Comparison of ENCODE assay signal across 1 cellular context in the genomic region with DNA sequence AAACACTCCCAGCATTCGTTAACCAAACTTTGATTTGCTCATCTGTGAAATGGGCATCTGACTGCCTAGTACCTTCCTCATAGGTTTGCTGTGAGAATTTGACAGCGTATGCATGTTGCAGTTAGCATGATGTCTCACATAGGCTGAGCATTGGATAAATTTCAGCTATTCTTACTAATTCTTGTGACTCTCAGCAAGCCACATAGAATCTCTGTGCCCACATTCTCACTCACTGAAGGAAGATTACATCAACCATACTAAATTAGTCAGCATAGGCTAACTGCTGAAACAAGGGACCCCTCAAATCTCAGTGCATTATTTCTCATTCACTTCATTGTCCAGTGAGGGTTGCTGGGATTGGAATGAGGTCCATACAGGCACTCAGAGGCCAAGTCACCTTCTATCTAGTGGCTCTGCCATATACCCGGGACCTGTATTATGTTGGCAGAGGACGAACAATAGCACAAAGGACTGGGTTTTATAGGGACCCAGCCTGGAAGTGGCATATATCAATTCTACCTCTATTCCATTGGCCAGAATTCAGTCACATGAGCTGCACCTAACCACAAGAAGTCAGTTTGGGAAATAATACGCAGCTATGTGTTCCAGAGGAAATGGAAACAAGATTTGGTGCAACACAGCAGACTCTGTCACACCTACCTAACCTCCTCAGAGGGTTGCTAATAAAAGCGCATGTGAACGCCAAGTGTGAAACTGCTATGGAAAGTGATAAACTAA.
TF ChIP-seq lines count a peak whose summit lies in the region.

No MANE protein-coding gene starts in this region.

TF ChIP-seq in GM12878, 131 proteins besides CTCF, POLR2A, EP300 and RAD21 (continued from another document):
- no peak for TF ChIP-seq ZBTB4 (CRISPR knock-in tag; IDR thresholded peaks at IDR 0.05)
- TF ChIP-seq BHLHE40 (IDR thresholded peaks at IDR 0.05; ENCODE audit: borderline replicate concordance in 1 of 2, low read depth in 2 of 2, low read length in 1 of 2) = peak in 1 of 2 experiments; percentile 35; a peak in 1 of 4 replicates
- no peak for TF ChIP-seq SP1 (IDR thresholded peaks at IDR 0.05; ENCODE audit: low read depth, low read length)
- TF ChIP-seq ZBTB33 (IDR thresholded peaks at IDR 0.05) = no peak
- no peak for TF ChIP-seq BRCA1 (IDR thresholded peaks at IDR 0.05; ENCODE audit: low read depth, low read length)
- no peak for TF ChIP-seq CHD1 (IDR thresholded peaks at IDR 0.05; ENCODE audit: low read depth, low read length)
- TF ChIP-seq HDAC2 (IDR thresholded peaks at IDR 0.05) = no peak
- no peak for TF ChIP-seq USF1 (IDR thresholded peaks at IDR 0.05; ENCODE audit: borderline replicate concordance, extremely low read length, insufficient read depth, low read depth, low read length)
- TF ChIP-seq IRF4 (IDR thresholded peaks at IDR 0.05; ENCODE audit: low read depth, low read length) = no peak
- TF ChIP-seq, protein P1, sequence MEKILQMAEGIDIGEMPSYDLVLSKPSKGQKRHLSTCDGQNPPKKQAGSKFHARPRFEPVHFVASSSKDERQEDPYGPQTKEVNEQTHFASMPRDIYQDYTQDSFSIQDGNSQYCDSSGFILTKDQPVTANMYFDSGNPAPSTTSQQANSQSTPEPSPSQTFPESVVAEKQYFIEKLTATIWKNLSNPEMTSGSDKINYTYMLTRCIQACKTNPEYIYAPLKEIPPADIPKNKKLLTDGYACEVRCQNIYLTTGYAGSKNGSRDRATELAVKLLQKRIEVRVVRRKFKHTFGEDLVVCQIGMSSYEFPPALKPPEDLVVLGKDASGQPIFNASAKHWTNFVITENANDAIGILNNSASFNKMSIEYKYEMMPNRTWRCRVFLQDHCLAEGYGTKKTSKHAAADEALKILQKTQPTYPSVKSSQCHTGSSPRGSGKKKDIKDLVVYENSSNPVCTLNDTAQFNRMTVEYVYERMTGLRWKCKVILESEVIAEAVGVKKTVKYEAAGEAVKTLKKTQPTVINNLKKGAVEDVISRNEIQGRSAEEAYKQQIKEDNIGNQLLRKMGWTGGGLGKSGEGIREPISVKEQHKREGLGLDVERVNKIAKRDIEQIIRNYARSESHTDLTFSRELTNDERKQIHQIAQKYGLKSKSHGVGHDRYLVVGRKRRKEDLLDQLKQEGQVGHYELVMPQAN (conservative IDR thresholded peaks at IDR 0.05) = no peak
- no peak for TF ChIP-seq E2F4 (IDR thresholded peaks at IDR 0.05; ENCODE audit: low read depth, low read length)
- no peak for TF ChIP-seq KDM1A (IDR thresholded peaks at IDR 0.05; ENCODE audit: borderline replicate concordance)
- TF ChIP-seq, protein P2, sequence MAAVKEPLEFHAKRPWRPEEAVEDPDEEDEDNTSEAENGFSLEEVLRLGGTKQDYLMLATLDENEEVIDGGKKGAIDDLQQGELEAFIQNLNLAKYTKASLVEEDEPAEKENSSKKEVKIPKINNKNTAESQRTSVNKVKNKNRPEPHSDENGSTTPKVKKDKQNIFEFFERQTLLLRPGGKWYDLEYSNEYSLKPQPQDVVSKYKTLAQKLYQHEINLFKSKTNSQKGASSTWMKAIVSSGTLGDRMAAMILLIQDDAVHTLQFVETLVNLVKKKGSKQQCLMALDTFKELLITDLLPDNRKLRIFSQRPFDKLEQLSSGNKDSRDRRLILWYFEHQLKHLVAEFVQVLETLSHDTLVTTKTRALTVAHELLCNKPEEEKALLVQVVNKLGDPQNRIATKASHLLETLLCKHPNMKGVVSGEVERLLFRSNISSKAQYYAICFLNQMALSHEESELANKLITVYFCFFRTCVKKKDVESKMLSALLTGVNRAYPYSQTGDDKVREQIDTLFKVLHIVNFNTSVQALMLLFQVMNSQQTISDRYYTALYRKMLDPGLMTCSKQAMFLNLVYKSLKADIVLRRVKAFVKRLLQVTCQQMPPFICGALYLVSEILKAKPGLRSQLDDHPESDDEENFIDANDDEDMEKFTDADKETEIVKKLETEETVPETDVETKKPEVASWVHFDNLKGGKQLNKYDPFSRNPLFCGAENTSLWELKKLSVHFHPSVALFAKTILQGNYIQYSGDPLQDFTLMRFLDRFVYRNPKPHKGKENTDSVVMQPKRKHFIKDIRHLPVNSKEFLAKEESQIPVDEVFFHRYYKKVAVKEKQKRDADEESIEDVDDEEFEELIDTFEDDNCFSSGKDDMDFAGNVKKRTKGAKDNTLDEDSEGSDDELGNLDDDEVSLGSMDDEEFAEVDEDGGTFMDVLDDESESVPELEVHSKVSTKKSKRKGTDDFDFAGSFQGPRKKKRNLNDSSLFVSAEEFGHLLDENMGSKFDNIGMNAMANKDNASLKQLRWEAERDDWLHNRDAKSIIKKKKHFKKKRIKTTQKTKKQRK (IDR thresholded peaks at IDR 0.05; ENCODE audit: low read depth, low read length) = no peak
- TF ChIP-seq SIX5 (IDR thresholded peaks at IDR 0.05; ENCODE audit: low read depth, low read length, severe bottlenecking) = no peak
- TF ChIP-seq POLR2AphosphoS2 (IDR thresholded peaks at IDR 0.05; ENCODE audit: low read depth, low read length) = no peak
- no peak; the same call in 1 of the 2 replicates for TF ChIP-seq IKZF1 (conservative IDR thresholded peaks at IDR 0.05)
- no peak for TF ChIP-seq SREBF2 (IDR thresholded peaks at IDR 0.05; ENCODE audit: low read length)
- no peak for TF ChIP-seq LARP7 (IDR thresholded peaks at IDR 0.05)
- TF ChIP-seq RELB (IDR thresholded peaks at IDR 0.05; ENCODE audit: low read depth) = no peak
- TF ChIP-seq SUZ12 (IDR thresholded peaks at IDR 0.05; ENCODE audit: unreplicated experiment) = no peak
- TF ChIP-seq NBN (IDR thresholded peaks at IDR 0.05) = no peak
- no peak for TF ChIP-seq TAF1 (IDR thresholded peaks at IDR 0.05; ENCODE audit: borderline replicate concordance, low read depth, low read length)
- peak; percentile 43 for TF ChIP-seq BCL3 (IDR thresholded peaks at IDR 0.05; ENCODE audit: borderline replicate concordance, insufficient read depth, low read depth, low read length, poor library complexity, severe bottlenecking)
- TF ChIP-seq YY1 (IDR thresholded peaks at IDR 0.05; ENCODE audit: low read depth, low read length) = no peak
- peak; percentile 21; the same call in 1 of the 2 replicates for TF ChIP-seq RAD51 (IDR thresholded peaks at IDR 0.05)
- TF ChIP-seq IKZF2 (IDR thresholded peaks at IDR 0.05) = peak; percentile 13 to 34; a peak in 1 of 4 replicates
- TF ChIP-seq PML (IDR thresholded peaks at IDR 0.05; ENCODE audit: low read length) = no peak
- peak; percentile 31 for TF ChIP-seq MEF2B (IDR thresholded peaks at IDR 0.05; ENCODE audit: partially characterized antibody, poor library complexity, severe bottlenecking)
- no peak for TF ChIP-seq TBL1XR1 (IDR thresholded peaks at IDR 0.05; ENCODE audit: low read depth, low read length)
- TF ChIP-seq ZNF274 (IDR thresholded peaks at IDR 0.05; ENCODE audit: insufficient read depth, insufficient read length) = no peak
- TF ChIP-seq, protein P3, sequence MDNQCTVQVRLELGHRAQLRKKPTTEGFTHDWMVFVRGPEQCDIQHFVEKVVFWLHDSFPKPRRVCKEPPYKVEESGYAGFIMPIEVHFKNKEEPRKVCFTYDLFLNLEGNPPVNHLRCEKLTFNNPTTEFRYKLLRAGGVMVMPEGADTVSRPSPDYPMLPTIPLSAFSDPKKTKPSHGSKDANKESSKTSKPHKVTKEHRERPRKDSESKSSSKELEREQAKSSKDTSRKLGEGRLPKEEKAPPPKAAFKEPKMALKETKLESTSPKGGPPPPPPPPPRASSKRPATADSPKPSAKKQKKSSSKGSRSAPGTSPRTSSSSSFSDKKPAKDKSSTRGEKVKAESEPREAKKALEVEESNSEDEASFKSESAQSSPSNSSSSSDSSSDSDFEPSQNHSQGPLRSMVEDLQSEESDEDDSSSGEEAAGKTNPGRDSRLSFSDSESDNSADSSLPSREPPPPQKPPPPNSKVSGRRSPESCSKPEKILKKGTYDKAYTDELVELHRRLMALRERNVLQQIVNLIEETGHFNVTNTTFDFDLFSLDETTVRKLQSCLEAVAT (IDR thresholded peaks at IDR 0.05) = no peak
